ENCODE assay signal across 24 cellular contexts in the genomic region with DNA sequence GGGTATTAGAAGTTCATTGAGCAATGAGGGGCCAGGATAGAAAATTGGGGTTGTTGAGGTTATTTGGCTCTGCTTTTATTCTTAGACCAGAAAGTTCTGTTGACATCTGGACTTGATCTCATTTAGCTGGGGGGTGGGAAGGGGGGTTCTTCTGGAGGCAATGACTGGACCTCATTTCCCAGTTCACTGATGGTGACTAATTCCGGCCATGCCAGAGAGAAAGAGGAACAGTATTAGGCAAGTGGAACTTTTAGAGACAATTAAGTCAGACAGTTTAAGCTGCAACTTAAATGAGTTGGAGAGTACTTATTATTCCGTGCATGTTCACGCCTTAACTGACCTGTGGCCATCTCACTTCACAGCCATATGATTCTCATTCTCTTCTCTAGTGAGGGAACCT.
"Had no signal": no experiment of that assay in that cellular context is flagged by ENCODE, and none has a peak within 500 bp of the region (broad histone marks: within the 10 kb centered on the region; RNA-seq: fewer than 3 reads in every experiment).

No MANE protein-coding gene starts in this region.

- H3K36me3 Mint-ChIP-seq: activated naive CD8-positive, alpha-beta T cell treated with anti-CD3 and anti-CD28 coated beads for 36 hours; natural killer cell; stimulated activated effector memory CD8-positive, alpha-beta T cell treated with anti-CD3 and anti-CD28 coated beads, Interleukin-12 subunit alpha, Interleukin-12 subunit beta, amount 100 ng/mL, for 72 hours; type B pancreatic cell had no signal

- H3K27me3 Mint-ChIP-seq: type B pancreatic cell had no signal

- DNase-seq: activated CD4-positive, alpha-beta T cell treated with anti-CD3 and anti-CD28 coated beads for 48 hours; activated CD4-positive, CD25-positive, alpha-beta regulatory T cell; activated CD8-positive, alpha-beta T cell treated with anti-CD3 and anti-CD28 coated beads for 36 hours; activated naive CD4-positive, alpha-beta T cell; activated naive CD8-positive, alpha-beta T cell treated with anti-CD3 and anti-CD28 coated beads for 36 hours; activated T-cell treated with anti-CD3 and anti-CD28 coated beads, Interleukin-2, amount 50 U/mL, for 1 hour; amygdala; body of pancreas; caudate nucleus; dorsolateral prefrontal cortex; foreskin melanocyte; glutamatergic neuron; hippocampal formation; lower lobe of right lung; natural killer cell; pancreas; stimulated activated CD4-positive, alpha-beta T cell treated with anti-CD3 and anti-CD28 coated beads, Interleukin-4, amount 100 ng/mL, for 24 hours; stomach; testis had no signal

- H3K4me3 ChIP-seq: body of pancreas, dorsolateral prefrontal cortex, lower lobe of right lung, pancreas, stomach, testis had no signal

- H3K27me3 ChIP-seq: body of pancreas, dorsolateral prefrontal cortex, pancreas, stomach, testis had no signal

- H3K9me3 Mint-ChIP-seq: activated CD8-positive, alpha-beta T cell treated with anti-CD3 and anti-CD28 coated beads for 36 hours; activated naive CD8-positive, alpha-beta T cell treated with anti-CD3 and anti-CD28 coated beads for 36 hours; activated T-helper 17 cell treated with anti-CD3 and anti-CD28 coated beads, Interleukin-2, amount 50 U/mL, for 72 hours; natural killer cell; stimulated activated effector memory CD8-positive, alpha-beta T cell treated with anti-CD3 and anti-CD28 coated beads, Interleukin-12 subunit alpha, Interleukin-12 subunit beta, amount 100 ng/mL, for 72 hours; T-helper 2 cell treated with Interferon-gamma antibody and Interleukin-4, amounts not matched to agents 5 μg/mL and 100 μg/mL, for 36 hours; type B pancreatic cell had no signal

- H3K4me1 Mint-ChIP-seq: activated naive CD8-positive, alpha-beta T cell treated with anti-CD3 and anti-CD28 coated beads for 36 hours; activated T-helper 17 cell treated with anti-CD3 and anti-CD28 coated beads, Interleukin-2, amount 50 U/mL, for 72 hours; natural killer cell; stimulated activated effector memory CD8-positive, alpha-beta T cell treated with anti-CD3 and anti-CD28 coated beads, Interleukin-12 subunit alpha, Interleukin-12 subunit beta, amount 100 ng/mL, for 72 hours had no signal

- H3K4me3 Mint-ChIP-seq: activated CD8-positive, alpha-beta T cell treated with anti-CD3 and anti-CD28 coated beads for 36 hours; activated naive CD8-positive, alpha-beta T cell treated with anti-CD3 and anti-CD28 coated beads for 36 hours; activated T-helper 17 cell treated with anti-CD3 and anti-CD28 coated beads, Interleukin-2, amount 50 U/mL, for 72 hours; natural killer cell; stimulated activated effector memory CD8-positive, alpha-beta T cell treated with anti-CD3 and anti-CD28 coated beads, Interleukin-12 subunit alpha, Interleukin-12 subunit beta, amount 100 ng/mL, for 72 hours; T-helper 2 cell treated with Interferon-gamma antibody and Interleukin-4, amounts not matched to agents 5 μg/mL and 100 μg/mL, for 36 hours; type B pancreatic cell had no signal

- ATAC-seq: activated CD8-positive, alpha-beta T cell treated with anti-CD3 and anti-CD28 coated beads for 36 hours; activated T-helper 17 cell treated with anti-CD3 and anti-CD28 coated beads, Interleukin-2, amount 50 U/mL, for 72 hours; body of pancreas; natural killer cell; pancreas; sciatic nerve; stimulated activated effector memory CD8-positive, alpha-beta T cell treated with anti-CD3 and anti-CD28 coated beads, Interleukin-12 subunit alpha, Interleukin-12 subunit beta, amount 100 ng/mL, for 72 hours had no signal

- H3K27ac ChIP-seq: body of pancreas, dorsolateral prefrontal cortex, lower lobe of right lung, pancreas, stomach, testis had no signal

- H3K4me1 ChIP-seq: body of pancreas, lower lobe of right lung, pancreas, testis had no signal

- H3K9me3 ChIP-seq: body of pancreas, lower lobe of right lung, pancreas, stomach, testis had no signal

- H3K36me3 ChIP-seq: lower lobe of right lung, pancreas, stomach had no signal

- H3K27ac Mint-ChIP-seq: activated CD8-positive, alpha-beta T cell treated with anti-CD3 and anti-CD28 coated beads for 36 hours; activated naive CD8-positive, alpha-beta T cell treated with anti-CD3 and anti-CD28 coated beads for 36 hours; activated T-helper 17 cell treated with anti-CD3 and anti-CD28 coated beads, Interleukin-2, amount 50 U/mL, for 72 hours; natural killer cell; stimulated activated effector memory CD8-positive, alpha-beta T cell treated with anti-CD3 and anti-CD28 coated beads, Interleukin-12 subunit alpha, Interleukin-12 subunit beta, amount 100 ng/mL, for 72 hours; T-helper 2 cell treated with Interferon-gamma antibody and Interleukin-4, amounts not matched to agents 5 μg/mL and 100 μg/mL, for 36 hours; type B pancreatic cell had no signal
